Comparison of ENCODE assay signal across 11 cellular contexts in genomic region chr10:79152423-79152817, GRCh38.
DNase-seq lines count a peak whose midpoint lies in the region; ATAC-seq and TF ChIP-seq lines count a peak whose summit lies in the region.
"Had no signal": no experiment of that assay in that cellular context is flagged by ENCODE, and none has a peak within 500 bp of the region (broad histone marks: within the 10 kb centered on the region; RNA-seq: fewer than 3 reads in every experiment).

No MANE protein-coding gene starts in this region.

- BruUV-seq in Panc1 (replicated peaks; lab: Mats Ljungman, UMichigan) = no TSS peak

- H3K27ac ChIP-seq in BLaER1 treated with 17β-estradiol and CSF1 and Interleukin-3, amounts not matched to agents 10 nM and 100 nM = peak overlapping the region in 7 of 11 experiments; percentile 6 to 97 (median 86); a peak in 8 of 22 replicates
- peak overlapping the region; percentile 52 for H3K27ac ChIP-seq in Panc1 (ENCODE audit: low read length)
- peak overlapping the region; percentile 84 to 96 (median 90) for H3K27ac ChIP-seq in esophagus squamous epithelium
- peak overlapping the region; percentile 75 for H3K27ac ChIP-seq in psoas muscle

- peaks cover 27 to 75% (median 43%) of the 10 kb centered on the region in 11 experiments; a peak in 20 of 22 replicates for H4K20me1 ChIP-seq in BLaER1 treated with 17β-estradiol and CSF1 and Interleukin-3, amounts not matched to agents 10 nM and 100 nM

- no peak for DNase-seq in Panc1 (ENCODE audit: low read depth, low spot score)
- DNase-seq in esophagus squamous epithelium (lab: John Stamatoyannopoulos, UW) = no peak
- DNase-seq in psoas muscle = peak in 1 of 2 donors; percentile 44
- no peak for DNase-seq in SKM-1 treated with dmso at 0.1 percent for 144 hours (lab: John Stamatoyannopoulos, UW; ENCODE audit: unreplicated experiment)
- no peak for DNase-seq in nucleus accumbens (lab: John Stamatoyannopoulos, UW)
- no peak for DNase-seq in stimulated activated CD4-positive, alpha-beta T cell treated with anti-CD3 and anti-CD28 coated beads, Interleukin-12 subunit alpha, Interleukin-12 subunit beta, amount 100 ng/mL, for 4 hours
- no peak for DNase-seq in activated CD4-positive, alpha-beta T cell treated with anti-CD3 and anti-CD28 coated beads, Interleukin-2, amount 50 U/mL, for 4 hours
- DNase-seq: activated CD4-positive, CD25-positive, alpha-beta regulatory T cell treated with anti-CD3 and anti-CD28 coated beads, Interleukin-2, amount 50 U/mL, for 72 hours; activated naive CD4-positive, alpha-beta T cell; stimulated activated naive CD4-positive, alpha-beta T cell had no signal

- ATAC-seq in Panc1 (no peak), psoas muscle (no peak)

- 37 to 42% methylated on average over 7 of the region's 7 CpGs for WGBS in esophagus squamous epithelium, 2 donors
- WGBS in psoas muscle, 3 donors = 85 to 91% (median 91%) methylated on average over 7 of the region's 7 CpGs

- peak overlapping the region in 5 of 11 experiments; percentile 9 to 89 (median 61); a peak in 4 of 22 replicates for H3K9ac ChIP-seq in BLaER1 treated with 17β-estradiol and CSF1 and Interleukin-3, amounts not matched to agents 10 nM and 100 nM

- H3K4me1 ChIP-seq in BLaER1 treated with 17β-estradiol and CSF1 and Interleukin-3, amounts not matched to agents 10 nM and 100 nM = peaks cover 98 to 100% (median 99%) of the 10 kb centered on the region in 10 experiments
- H3K4me1 ChIP-seq in Panc1 (ENCODE audit: control insufficient read depth, insufficient read depth, low read length) (peaks cover 66% of the 10 kb centered on the region), esophagus squamous epithelium (peaks cover 60 to 100% (median 98%) of the 10 kb centered on the region in 3 donors), psoas muscle (peaks cover 97% of the 10 kb centered on the region)

- POLR2A ChIA-PET in Panc1 (lab: Charles Lee) = interaction anchor here (0.5 kb wide), 1 partner anchor 22 kb away, joined by 4 read pairs; no protein-coding TSS in a partner anchor

- H3K36me3 ChIP-seq in BLaER1 treated with 17β-estradiol and CSF1 and Interleukin-3, amounts not matched to agents 10 nM and 100 nM = peaks cover 3 to 42% (median 21%) of the 10 kb centered on the region in 11 experiments; a peak in 16 of 22 replicates
- H3K36me3 ChIP-seq in Panc1 (ENCODE audit: control insufficient read depth, insufficient read depth, low read length) = no peaks in the 10 kb centered on the region
- peaks cover 0 to 44% (median 0%) of the 10 kb centered on the region in 3 donors for H3K36me3 ChIP-seq in esophagus squamous epithelium
- no peaks in the 10 kb centered on the region for H3K36me3 ChIP-seq in psoas muscle (ENCODE audit: insufficient read depth in 1 of 2, low read depth in 1 of 2)

- TF ChIP-seq CTCF in Panc1 (IDR thresholded peaks at IDR 0.05) (no peak), esophagus squamous epithelium (IDR thresholded peaks at IDR 0.05) (no peak), psoas muscle (IDR thresholded peaks at IDR 0.05) (no peak)

- H3K4me3 ChIP-seq in BLaER1 treated with 17β-estradiol and CSF1 and Interleukin-3, amounts not matched to agents 10 nM and 100 nM = no peak overlapping the region
- no peak overlapping the region for H3K4me3 ChIP-seq in Panc1 (ENCODE audit: low read depth in 2 of 2, low read length in 2 of 2)
- no peak overlapping the region for H3K4me3 ChIP-seq in esophagus squamous epithelium
- H3K4me3 ChIP-seq in psoas muscle = no peak overlapping the region

- no peaks in the 10 kb centered on the region for H3K27me3 ChIP-seq in BLaER1 treated with 17β-estradiol and CSF1 and Interleukin-3, amounts not matched to agents 10 nM and 100 nM
- H3K27me3 ChIP-seq in Panc1 (ENCODE audit: control insufficient read depth, insufficient read depth, low read length) (no peaks in the 10 kb centered on the region), esophagus squamous epithelium (no peaks in the 10 kb centered on the region), psoas muscle (ENCODE audit: insufficient read depth in 3 of 3, low read length in 2 of 3) (no peaks in the 10 kb centered on the region)

- intact Hi-C loops in Panc1 (cut with micrococcal nuclease; ENCODE audit: unreplicated experiment) = no loop called here
- intact Hi-C loops in esophagus squamous epithelium (cut with DNase I) = no loop called here
- intact Hi-C loops in psoas muscle (cut with DNase I) = loop anchor here in 1 of 2 donors (1.0 kb wide), 1 partner anchor 26 kb away; no protein-coding TSS in a partner anchor

- in situ Hi-C loops in Panc1 (cut with HindIII; ENCODE audit: low pct_unique_long_range_greater_than_20kb, low sequenced_read_pairs) = no loop called here

- no peaks in the 10 kb centered on the region for H3K9me3 ChIP-seq in BLaER1 treated with 17β-estradiol and CSF1 and Interleukin-3, amounts not matched to agents 10 nM and 100 nM (replicated peaks in 1 of 11)
- H3K9me3 ChIP-seq in Panc1 (ENCODE audit: control insufficient read depth, insufficient read depth, low read depth, low read length) = no peaks in the 10 kb centered on the region
- no peaks in the 10 kb centered on the region for H3K9me3 ChIP-seq in esophagus squamous epithelium
- no peaks in the 10 kb centered on the region for H3K9me3 ChIP-seq in psoas muscle

- TF ChIP-seq POLR2A in esophagus squamous epithelium (IDR thresholded peaks at IDR 0.05) = no peak

- peak overlapping the region; percentile 88 to 99 (median 97); a peak in 19 of 22 replicates for H3K4me2 ChIP-seq in BLaER1 treated with 17β-estradiol and CSF1 and Interleukin-3, amounts not matched to agents 10 nM and 100 nM

- CTCF ChIA-PET in Panc1 (lab: Charles Lee) = no interaction called here
